ENCODE assay signal across 1 cellular context in genomic region chr17:50078430-50078829, GRCh38.
TF ChIP-seq lines count a peak whose summit lies in the region.

No MANE protein-coding gene starts in this region.

TF ChIP-seq in HepG2, 621 proteins besides CTCF, POLR2A, EP300 and RAD21:
- TF ChIP-seq ZFP62 (CRISPR knock-in tag; IDR thresholded peaks at IDR 0.05) (no peak), ZNF784 (CRISPR knock-in tag; IDR thresholded peaks at IDR 0.05; ENCODE audit: borderline replicate concordance) (no peak), ZNF629 (CRISPR knock-in tag; conservative IDR thresholded peaks at IDR 0.05) (peak; percentile 78), ZNF205 (CRISPR knock-in tag; IDR thresholded peaks at IDR 0.05) (no peak), SMAD1 (CRISPR knock-in tag; IDR thresholded peaks at IDR 0.05; ENCODE audit: borderline replicate concordance, low read depth) (no peak), SMC3 (IDR thresholded peaks at IDR 0.05; ENCODE audit: low read length) (no peak), RARA (CRISPR knock-in tag; IDR thresholded peaks at IDR 0.05) (no peak)
TF ChIP-seq in HepG2: peak in this region for 1.
